Comparison of ENCODE assay signal across 1 cellular context in the genomic region with DNA sequence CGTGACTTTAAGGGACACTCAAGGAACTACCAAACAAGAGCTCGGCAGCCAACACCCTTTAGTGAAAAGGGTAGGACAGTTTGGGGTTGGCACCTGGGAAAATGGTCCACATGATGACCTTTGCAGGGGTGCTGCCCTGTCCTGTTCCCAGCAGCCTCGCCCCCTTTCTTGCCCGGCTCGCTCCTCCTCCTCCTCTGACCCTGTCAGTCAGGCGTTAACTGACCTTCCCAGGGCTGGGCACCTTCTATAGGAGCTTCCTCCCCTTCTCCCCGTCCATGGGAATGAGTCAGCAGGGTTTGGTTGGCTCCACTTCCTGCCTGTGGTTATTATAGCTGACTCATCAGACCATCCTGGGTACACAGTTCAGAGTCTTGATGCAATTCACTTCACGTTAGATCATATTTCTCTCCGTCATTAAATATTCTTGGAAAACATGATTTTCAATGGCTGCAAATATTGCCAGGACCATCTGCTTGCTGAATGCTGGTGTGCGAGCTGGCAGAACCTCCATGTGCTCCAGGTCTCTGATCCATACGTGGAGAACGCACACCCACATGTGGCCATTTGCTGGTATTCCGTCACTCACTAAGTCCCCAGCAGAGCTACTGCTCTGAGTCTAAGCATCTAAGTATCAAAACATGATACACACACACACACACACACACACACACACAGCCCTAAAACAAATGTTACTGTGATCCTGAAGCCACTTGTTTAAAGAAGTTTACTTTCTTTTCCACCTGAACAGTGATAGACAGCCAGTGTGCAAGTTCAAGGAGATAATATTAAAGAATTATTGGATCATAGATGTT.
TF ChIP-seq lines count a peak whose summit lies in the region.

No MANE protein-coding gene starts in this region.

TF ChIP-seq in K562, 482 proteins besides CTCF, POLR2A, EP300 and RAD21 (continued from another document and continues in another):
- TF ChIP-seq, protein P1, sequence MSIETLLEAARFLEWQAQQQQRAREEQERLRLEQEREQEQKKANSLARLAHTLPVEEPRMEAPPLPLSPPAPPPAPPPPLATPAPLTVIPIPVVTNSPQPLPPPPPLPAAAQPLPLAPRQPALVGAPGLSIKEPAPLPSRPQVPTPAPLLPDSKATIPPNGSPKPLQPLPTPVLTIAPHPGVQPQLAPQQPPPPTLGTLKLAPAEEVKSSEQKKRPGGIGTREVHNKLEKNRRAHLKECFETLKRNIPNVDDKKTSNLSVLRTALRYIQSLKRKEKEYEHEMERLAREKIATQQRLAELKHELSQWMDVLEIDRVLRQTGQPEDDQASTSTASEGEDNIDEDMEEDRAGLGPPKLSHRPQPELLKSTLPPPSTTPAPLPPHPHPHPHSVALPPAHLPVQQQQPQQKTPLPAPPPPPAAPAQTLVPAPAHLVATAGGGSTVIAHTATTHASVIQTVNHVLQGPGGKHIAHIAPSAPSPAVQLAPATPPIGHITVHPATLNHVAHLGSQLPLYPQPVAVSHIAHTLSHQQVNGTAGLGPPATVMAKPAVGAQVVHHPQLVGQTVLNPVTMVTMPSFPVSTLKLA (conservative IDR thresholded peaks at IDR 0.05) = peak; percentile 81 to 86
- TF ChIP-seq, protein P2, sequence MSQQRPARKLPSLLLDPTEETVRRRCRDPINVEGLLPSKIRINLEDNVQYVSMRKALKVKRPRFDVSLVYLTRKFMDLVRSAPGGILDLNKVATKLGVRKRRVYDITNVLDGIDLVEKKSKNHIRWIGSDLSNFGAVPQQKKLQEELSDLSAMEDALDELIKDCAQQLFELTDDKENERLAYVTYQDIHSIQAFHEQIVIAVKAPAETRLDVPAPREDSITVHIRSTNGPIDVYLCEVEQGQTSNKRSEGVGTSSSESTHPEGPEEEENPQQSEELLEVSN (IDR thresholded peaks at IDR 0.05; ENCODE audit: borderline replicate concordance in 1 of 2, extremely low read depth in 1 of 2, insufficient read depth in 1 of 2, insufficient read length in 1 of 2, low read depth in 1 of 2, low read length in 1 of 2, poor library complexity in 1 of 2, severe bottlenecking in 1 of 2) = peak; percentile 20 to 48
- TF ChIP-seq SMARCA5 (IDR thresholded peaks at IDR 0.05) (peak; percentile 44; the same call in 1 of the 2 replicates), POLR2AphosphoS5 (IDR thresholded peaks at IDR 0.05; ENCODE audit: control insufficient read depth, insufficient read depth, low read depth, low read length) (peak; percentile 58), SETDB1 (IDR thresholded peaks at IDR 0.05; ENCODE audit: low read length) (no peak), JUNB (CRISPR knock-in tag; conservative IDR thresholded peaks at IDR 0.05) (peak; percentile 94), NFIX (CRISPR knock-in tag; IDR thresholded peaks at IDR 0.05; ENCODE audit: low read depth) (no peak), FOXJ2 (tag; IDR thresholded peaks at IDR 0.05) (0 out of 2 replicates have a peak, but pooled peaks have one; percentile 54), ZNF274 (IDR thresholded peaks at IDR 0.05; ENCODE audit: borderline replicate concordance, low read depth, low read length) (no peak), ZNF778 (CRISPR knock-in tag; IDR thresholded peaks at IDR 0.05) (no peak), KLF13 (tag; IDR thresholded peaks at IDR 0.05; ENCODE audit: borderline replicate concordance, low read depth) (no peak), CHCHD3 (CRISPR knock-in tag; IDR thresholded peaks at IDR 0.05) (no peak), HNRNPL (IDR thresholded peaks at IDR 0.05; ENCODE audit: low read depth, low read length) (peak; percentile 43; the same call in 1 of the 2 replicates), TGIF2 (CRISPR knock-in tag; IDR thresholded peaks at IDR 0.05) (no peak), TAF1 (IDR thresholded peaks at IDR 0.05; ENCODE audit: control insufficient read depth, extremely low read depth, insufficient read depth, low read length, severe bottlenecking) (peak; percentile 82), FOXK2 (conservative IDR thresholded peaks at IDR 0.05 in 1 of 2, IDR thresholded peaks at IDR 0.05 in 1 of 2; ENCODE audit: low read depth in 2 of 2) (0 out of 4 replicates have a peak, but pooled peaks have one; percentile 16 to 36), NCOA4 (IDR thresholded peaks at IDR 0.05; ENCODE audit: partially characterized antibody) (no peak), BRD9 (IDR thresholded peaks at IDR 0.05; ENCODE audit: low read depth, partially characterized antibody) (peak; percentile 98), ELF1 (tag; IDR thresholded peaks at IDR 0.05) (peak; percentile 91), KDM1A (IDR thresholded peaks at IDR 0.05) (peak in 1 of 2 experiments; percentile 56; a peak in 1 of 4 replicates), CBX3 (IDR thresholded peaks at IDR 0.05; ENCODE audit: borderline replicate concordance in 1 of 2, low read length in 2 of 2) (peak in 1 of 2 experiments; percentile 78; a peak in 1 of 3 replicates), SAFB (IDR thresholded peaks at IDR 0.05; ENCODE audit: borderline replicate concordance, low read depth, low read length) (no peak), ADNP (tag; IDR thresholded peaks at IDR 0.05) (no peak), OTX1 (CRISPR knock-in tag; IDR thresholded peaks at IDR 0.05) (peak; percentile 76), HLTF (IDR thresholded peaks at IDR 0.05) (0 out of 2 replicates have a peak, but pooled peaks have one; percentile 9), TOE1 (IDR thresholded peaks at IDR 0.05; ENCODE audit: borderline replicate concordance) (peak; percentile 69; the same call in 1 of the 2 replicates), TOE1 (CRISPR knock-in tag; IDR thresholded peaks at IDR 0.05; ENCODE audit: borderline replicate concordance, low read depth) (no peak), IFI16 (CRISPR knock-in tag; IDR thresholded peaks at IDR 0.05) (no peak), NFRKB (IDR thresholded peaks at IDR 0.05; ENCODE audit: low read depth) (peak; percentile 70; the same call in 1 of the 2 replicates), ZNF696 (CRISPR knock-in tag; conservative IDR thresholded peaks at IDR 0.05) (no peak), PML (IDR thresholded peaks at IDR 0.05; ENCODE audit: low read length) (no peak), ARID1B (IDR thresholded peaks at IDR 0.05) (peak; percentile 91), SRSF3 (IDR thresholded peaks at IDR 0.05; ENCODE audit: insufficient read depth, low read length) (no peak), FOXP1 (CRISPR knock-in tag; IDR thresholded peaks at IDR 0.05) (no peak), ZNF354B (CRISPR knock-in tag; IDR thresholded peaks at IDR 0.05) (0 out of 2 replicates have a peak, but pooled peaks have one; percentile 20), ZNF431 (CRISPR knock-in tag; IDR thresholded peaks at IDR 0.05) (no peak), EZH2 (IDR thresholded peaks at IDR 0.05; ENCODE audit: borderline replicate concordance, low read depth, low read length) (no peak), CAMTA2 (CRISPR knock-in tag; conservative IDR thresholded peaks at IDR 0.05) (no peak)
- TF ChIP-seq, protein P3, sequence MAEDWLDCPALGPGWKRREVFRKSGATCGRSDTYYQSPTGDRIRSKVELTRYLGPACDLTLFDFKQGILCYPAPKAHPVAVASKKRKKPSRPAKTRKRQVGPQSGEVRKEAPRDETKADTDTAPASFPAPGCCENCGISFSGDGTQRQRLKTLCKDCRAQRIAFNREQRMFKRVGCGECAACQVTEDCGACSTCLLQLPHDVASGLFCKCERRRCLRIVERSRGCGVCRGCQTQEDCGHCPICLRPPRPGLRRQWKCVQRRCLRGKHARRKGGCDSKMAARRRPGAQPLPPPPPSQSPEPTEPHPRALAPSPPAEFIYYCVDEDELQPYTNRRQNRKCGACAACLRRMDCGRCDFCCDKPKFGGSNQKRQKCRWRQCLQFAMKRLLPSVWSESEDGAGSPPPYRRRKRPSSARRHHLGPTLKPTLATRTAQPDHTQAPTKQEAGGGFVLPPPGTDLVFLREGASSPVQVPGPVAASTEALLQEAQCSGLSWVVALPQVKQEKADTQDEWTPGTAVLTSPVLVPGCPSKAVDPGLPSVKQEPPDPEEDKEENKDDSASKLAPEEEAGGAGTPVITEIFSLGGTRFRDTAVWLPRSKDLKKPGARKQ (CRISPR knock-in tag; IDR thresholded peaks at IDR 0.05) = no peak
- TF ChIP-seq, protein P4, sequence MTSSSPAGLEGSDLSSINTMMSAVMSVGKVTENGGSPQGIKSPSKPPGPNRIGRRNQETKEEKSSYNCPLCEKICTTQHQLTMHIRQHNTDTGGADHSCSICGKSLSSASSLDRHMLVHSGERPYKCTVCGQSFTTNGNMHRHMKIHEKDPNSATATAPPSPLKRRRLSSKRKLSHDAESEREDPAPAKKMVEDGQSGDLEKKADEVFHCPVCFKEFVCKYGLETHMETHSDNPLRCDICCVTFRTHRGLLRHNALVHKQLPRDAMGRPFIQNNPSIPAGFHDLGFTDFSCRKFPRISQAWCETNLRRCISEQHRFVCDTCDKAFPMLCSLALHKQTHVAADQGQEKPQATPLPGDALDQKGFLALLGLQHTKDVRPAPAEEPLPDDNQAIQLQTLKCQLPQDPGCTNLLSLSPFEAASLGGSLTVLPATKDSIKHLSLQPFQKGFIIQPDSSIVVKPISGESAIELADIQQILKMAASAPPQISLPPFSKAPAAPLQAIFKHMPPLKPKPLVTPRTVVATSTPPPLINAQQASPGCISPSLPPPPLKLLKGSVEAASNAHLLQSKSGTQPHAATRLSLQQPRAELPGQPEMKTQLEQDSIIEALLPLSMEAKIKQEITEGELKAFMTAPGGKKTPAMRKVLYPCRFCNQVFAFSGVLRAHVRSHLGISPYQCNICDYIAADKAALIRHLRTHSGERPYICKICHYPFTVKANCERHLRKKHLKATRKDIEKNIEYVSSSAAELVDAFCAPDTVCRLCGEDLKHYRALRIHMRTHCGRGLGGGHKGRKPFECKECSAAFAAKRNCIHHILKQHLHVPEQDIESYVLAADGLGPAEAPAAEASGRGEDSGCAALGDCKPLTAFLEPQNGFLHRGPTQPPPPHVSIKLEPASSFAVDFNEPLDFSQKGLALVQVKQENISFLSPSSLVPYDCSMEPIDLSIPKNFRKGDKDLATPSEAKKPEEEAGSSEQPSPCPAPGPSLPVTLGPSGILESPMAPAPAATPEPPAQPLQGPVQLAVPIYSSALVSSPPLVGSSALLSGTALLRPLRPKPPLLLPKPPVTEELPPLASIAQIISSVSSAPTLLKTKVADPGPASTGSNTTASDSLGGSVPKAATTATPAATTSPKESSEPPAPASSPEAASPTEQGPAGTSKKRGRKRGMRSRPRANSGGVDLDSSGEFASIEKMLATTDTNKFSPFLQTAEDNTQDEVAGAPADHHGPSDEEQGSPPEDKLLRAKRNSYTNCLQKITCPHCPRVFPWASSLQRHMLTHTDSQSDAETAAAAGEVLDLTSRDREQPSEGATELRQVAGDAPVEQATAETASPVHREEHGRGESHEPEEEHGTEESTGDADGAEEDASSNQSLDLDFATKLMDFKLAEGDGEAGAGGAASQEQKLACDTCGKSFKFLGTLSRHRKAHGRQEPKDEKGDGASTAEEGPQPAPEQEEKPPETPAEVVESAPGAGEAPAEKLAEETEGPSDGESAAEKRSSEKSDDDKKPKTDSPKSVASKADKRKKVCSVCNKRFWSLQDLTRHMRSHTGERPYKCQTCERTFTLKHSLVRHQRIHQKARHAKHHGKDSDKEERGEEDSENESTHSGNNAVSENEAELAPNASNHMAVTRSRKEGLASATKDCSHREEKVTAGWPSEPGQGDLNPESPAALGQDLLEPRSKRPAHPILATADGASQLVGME (CRISPR knock-in tag; IDR thresholded peaks at IDR 0.05) = peak; percentile 32; the same call in 1 of the 2 replicates
- TF ChIP-seq, protein P5, sequence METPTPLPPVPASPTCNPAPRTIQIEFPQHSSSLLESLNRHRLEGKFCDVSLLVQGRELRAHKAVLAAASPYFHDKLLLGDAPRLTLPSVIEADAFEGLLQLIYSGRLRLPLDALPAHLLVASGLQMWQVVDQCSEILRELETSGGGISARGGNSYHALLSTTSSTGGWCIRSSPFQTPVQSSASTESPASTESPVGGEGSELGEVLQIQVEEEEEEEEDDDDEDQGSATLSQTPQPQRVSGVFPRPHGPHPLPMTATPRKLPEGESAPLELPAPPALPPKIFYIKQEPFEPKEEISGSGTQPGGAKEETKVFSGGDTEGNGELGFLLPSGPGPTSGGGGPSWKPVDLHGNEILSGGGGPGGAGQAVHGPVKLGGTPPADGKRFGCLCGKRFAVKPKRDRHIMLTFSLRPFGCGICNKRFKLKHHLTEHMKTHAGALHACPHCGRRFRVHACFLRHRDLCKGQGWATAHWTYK (CRISPR knock-in tag; IDR thresholded peaks at IDR 0.05) = peak; percentile 43; the same call in 1 of the 2 replicates
- TF ChIP-seq, protein P6, sequence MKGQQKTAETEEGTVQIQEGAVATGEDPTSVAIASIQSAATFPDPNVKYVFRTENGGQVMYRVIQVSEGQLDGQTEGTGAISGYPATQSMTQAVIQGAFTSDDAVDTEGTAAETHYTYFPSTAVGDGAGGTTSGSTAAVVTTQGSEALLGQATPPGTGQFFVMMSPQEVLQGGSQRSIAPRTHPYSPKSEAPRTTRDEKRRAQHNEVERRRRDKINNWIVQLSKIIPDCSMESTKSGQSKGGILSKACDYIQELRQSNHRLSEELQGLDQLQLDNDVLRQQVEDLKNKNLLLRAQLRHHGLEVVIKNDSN (CRISPR knock-in tag; IDR thresholded peaks at IDR 0.05) = 0 out of 2 replicates have a peak, but pooled peaks have one; percentile 16
- TF ChIP-seq, protein P7, sequence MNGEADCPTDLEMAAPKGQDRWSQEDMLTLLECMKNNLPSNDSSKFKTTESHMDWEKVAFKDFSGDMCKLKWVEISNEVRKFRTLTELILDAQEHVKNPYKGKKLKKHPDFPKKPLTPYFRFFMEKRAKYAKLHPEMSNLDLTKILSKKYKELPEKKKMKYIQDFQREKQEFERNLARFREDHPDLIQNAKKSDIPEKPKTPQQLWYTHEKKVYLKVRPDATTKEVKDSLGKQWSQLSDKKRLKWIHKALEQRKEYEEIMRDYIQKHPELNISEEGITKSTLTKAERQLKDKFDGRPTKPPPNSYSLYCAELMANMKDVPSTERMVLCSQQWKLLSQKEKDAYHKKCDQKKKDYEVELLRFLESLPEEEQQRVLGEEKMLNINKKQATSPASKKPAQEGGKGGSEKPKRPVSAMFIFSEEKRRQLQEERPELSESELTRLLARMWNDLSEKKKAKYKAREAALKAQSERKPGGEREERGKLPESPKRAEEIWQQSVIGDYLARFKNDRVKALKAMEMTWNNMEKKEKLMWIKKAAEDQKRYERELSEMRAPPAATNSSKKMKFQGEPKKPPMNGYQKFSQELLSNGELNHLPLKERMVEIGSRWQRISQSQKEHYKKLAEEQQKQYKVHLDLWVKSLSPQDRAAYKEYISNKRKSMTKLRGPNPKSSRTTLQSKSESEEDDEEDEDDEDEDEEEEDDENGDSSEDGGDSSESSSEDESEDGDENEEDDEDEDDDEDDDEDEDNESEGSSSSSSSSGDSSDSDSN (IDR thresholded peaks at IDR 0.05; ENCODE audit: borderline replicate concordance in 1 of 2, low read depth in 2 of 2, low read length in 2 of 2) = 0 out of 4 replicates have a peak, but pooled peaks of 1 of the 2 experiments have one; percentile 24
